In genomic region chr7:142933624-142934023, GRCh38 we compare ENCODE assay signal across 29 cellular contexts. TPM values are rescaled to one million over a fixed set of nuclear protein-coding genes. Genes with fewer than 3 reads are reported as not detected.
"Had no signal": no experiment of that assay in that cellular context is flagged by ENCODE, and none has a peak within 500 bp of the region (broad histone marks: within the 10 kb centered on the region; RNA-seq: fewer than 3 reads in every experiment).

TSS of gene TRPV5 (minus strand) at chr7:142933746. CDS start at chr7:142933459, 287 bp downstream.

- H3K27ac ChIP-seq: esophagus muscularis mucosa, gastrocnemius medialis, heart right ventricle, neutrophil, sigmoid colon, skin epidermis, stomach, thoracic aorta, transverse colon had no signal

- H3K27ac Mint-ChIP-seq: nephron had no signal

- H3K4me1 Mint-ChIP-seq: nephron had no signal

- H3K4me3 ChIP-seq: esophagus muscularis mucosa, gastrocnemius medialis, heart right ventricle, sigmoid colon, skin epidermis, stomach, thoracic aorta, transverse colon had no signal

- H3K9me3 ChIP-seq: esophagus muscularis mucosa, gastrocnemius medialis, heart right ventricle, neutrophil, sigmoid colon, stomach, thoracic aorta, transverse colon had no signal

- H3K4me1 ChIP-seq: esophagus muscularis mucosa, gastrocnemius medialis, heart right ventricle, sigmoid colon, stomach, transverse colon had no signal

- H3K4me3 Mint-ChIP-seq: nephron had no signal

- ATAC-seq: gastrocnemius medialis, heart right ventricle had no signal

- DNase-seq: effector memory CD4-positive, alpha-beta T cell; gastrocnemius medialis; heart right ventricle; hypothalamus; kidney glomerular epithelial cell; mesendoderm; naive B cell; sigmoid colon; stimulated activated CD4-positive, alpha-beta T cell treated with anti-CD3 and anti-CD28 coated beads, Interleukin-2, amount 100 ng/mL, for 24 hours; stimulated activated CD4-positive, alpha-beta T cell treated with anti-CD3 and anti-CD28 coated beads, Interleukin-4, amount 100 ng/mL, for 4 hours; stimulated activated naive CD4-positive, alpha-beta T cell; stomach; substantia nigra; transverse colon had no signal

- FAIRE-seq: colon, endometrium, islet of Langerhans had no signal

- H3K36me3 ChIP-seq: esophagus muscularis mucosa, gastrocnemius medialis, heart right ventricle, neutrophil, sigmoid colon, stomach, thoracic aorta, transverse colon had no signal

- H3K9me3 Mint-ChIP-seq: naive B cell, nephron had no signal

- H3K27me3 ChIP-seq: esophagus muscularis mucosa, gastrocnemius medialis, neutrophil, sigmoid colon, stomach, transverse colon had no signal

RNA-seq across cellular contexts. Expression of gene TRPV5, which starts in this region (rescaled TPM):
- total RNA-seq: dermis microvascular lymphatic vessel endothelial cell, fibroblast of villous mesenchyme, gastrocnemius medialis, heart right ventricle, lung microvascular endothelial cell, osteoblast, pulmonary artery endothelial cell, sigmoid colon, stomach, thoracic aorta, transverse colon, ureter had no signal
- polyA plus RNA-seq: heart right ventricle, liver, stomach had no signal
